ENCODE assay signal across 25 cellular contexts in the genomic region with DNA sequence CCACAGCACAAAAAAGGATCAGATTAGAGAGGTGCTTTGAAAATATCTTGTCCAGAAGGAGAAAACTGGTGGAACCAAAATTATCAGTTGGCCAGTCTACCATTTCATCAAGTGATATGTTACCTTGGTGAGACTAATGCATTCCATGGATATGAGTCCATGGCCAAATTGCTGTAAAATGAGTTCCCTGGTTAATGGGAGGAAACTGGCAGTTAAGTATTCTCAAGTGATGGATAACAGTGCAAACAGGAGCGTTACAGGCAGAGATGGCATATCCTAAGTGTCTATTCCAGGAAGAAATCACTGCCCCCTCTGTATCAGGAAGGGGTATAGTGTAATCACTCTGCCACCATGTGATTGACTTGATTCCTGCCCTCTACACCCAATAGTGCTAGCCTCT. TPM values are rescaled to one million over a fixed set of nuclear protein-coding genes. Genes with fewer than 3 reads are reported as not detected.
"Had no signal": no experiment of that assay in that cellular context is flagged by ENCODE, and none has a peak within 500 bp of the region (broad histone marks: within the 10 kb centered on the region; RNA-seq: fewer than 3 reads in every experiment).

No MANE protein-coding gene starts in this region.

- ATAC-seq: HepG2, Right ventricle myocardium inferior, T-cell had no signal

- DNase-seq: IMR-90; Kasumi-1; KG1; MM.1S; NCI-H1092 treated with DMSO at 0.1 percent for 48 hours; NCI-H1436; NCI-H187; NCI-H2107; NCI-H2171 treated with DMSO at 0.1 percent for 48 hours; NCI-H345; NCI-H446 treated with DMSO at 0.1 percent for 48 hours; NCI-H510A treated with DMSO at 0.1 percent for 48 hours; NCI-H526; NCI-H748 treated with DMSO at 0.1 percent for 48 hours; NK-92 treated with Interleukin-12 subunit alpha and Interleukin-12 subunit beta, amount 100 ng/mL, for 24 hours; PC-9; Peyer's patch; SHP77 treated with DMSO at 0.1 percent for 48 hours; SJCRH30; SW 1271; T-cell had no signal

RNA-seq across cellular contexts. Expression of gene MYRIP, which starts 34.0 kb away (rescaled TPM):
- total RNA-seq: IMR-90, OCI-LY7, PC-9, RPMI7951, SJCRH30, T-cell had no signal
